In genomic region chr6:83597511-83597910, GRCh38 we compare ENCODE assay signal across 25 cellular contexts.
"Had no signal": no experiment of that assay in that cellular context is flagged by ENCODE, and none has a peak within 500 bp of the region (broad histone marks: within the 10 kb centered on the region; RNA-seq: fewer than 3 reads in every experiment).

No MANE protein-coding gene starts in this region.

- H3K27ac Mint-ChIP-seq: activated naive CD4-positive, alpha-beta T cell treated with anti-CD3 and anti-CD28 coated beads for 36 hours; activated naive CD8-positive, alpha-beta T cell treated with anti-CD3 and anti-CD28 coated beads for 36 hours; memory B cell; natural killer cell; stimulated activated naive B cell treated with anti-CD40 and anti-IgM and Interleukin-4, amounts not matched to agents 10 μg/mL and 1 μg/mL and 100 μg/mL, for 72 hours had no signal

- H3K36me3 ChIP-seq: adrenal gland, heart right ventricle, neutrophil, right atrium auricular region, stomach, suprapubic skin, transverse colon had no signal

- DNase-seq: activated CD4-positive, alpha-beta T cell treated with anti-CD3 and anti-CD28 coated beads for 4 hours; activated CD4-positive, alpha-beta T cell treated with anti-CD3 and anti-CD28 coated beads, Interleukin-2, amount 50 U/mL, for 4 hours; activated CD8-positive, alpha-beta memory T cell treated with anti-CD3 and anti-CD28 coated beads for 24 hours; activated effector memory CD4-positive, alpha-beta T cell treated with Interleukin-2 at 50 U/mL for 16 hours; activated naive CD4-positive, alpha-beta T cell treated with anti-CD3 and anti-CD28 coated beads for 36 hours; activated naive CD8-positive, alpha-beta T cell treated with anti-CD3 and anti-CD28 coated beads for 36 hours; adrenal gland; aorta; body of pancreas; effector memory CD4-positive, alpha-beta T cell; heart right ventricle; natural killer cell; psoas muscle; stimulated activated CD4-positive, alpha-beta T cell treated with anti-CD3 and anti-CD28 coated beads, Interleukin-1b, Interleukin-23, amount 100 ng/mL, for 48 hours; stimulated activated naive B cell treated with anti-CD40 and anti-IgM and Interleukin-4, amounts not matched to agents 10 μg/mL and 1 μg/mL and 100 μg/mL, for 72 hours; stomach; transverse colon had no signal

- H3K9me3 ChIP-seq: adrenal gland, body of pancreas, heart right ventricle, neutrophil, psoas muscle, right atrium auricular region, stomach, suprapubic skin, transverse colon had no signal

- H3K4me1 ChIP-seq: adrenal gland, body of pancreas, heart right ventricle, psoas muscle, right atrium auricular region, stomach, suprapubic skin, transverse colon had no signal

- H3K4me1 Mint-ChIP-seq: activated naive CD8-positive, alpha-beta T cell treated with anti-CD3 and anti-CD28 coated beads for 36 hours; natural killer cell had no signal

- H3K4me2 ChIP-seq: smooth muscle cell had no signal

- H3K4me3 ChIP-seq: adrenal gland, body of pancreas, coronary artery, dorsolateral prefrontal cortex, heart right ventricle, psoas muscle, right atrium auricular region, smooth muscle cell, stomach, suprapubic skin, transverse colon had no signal

- H3K36me3 Mint-ChIP-seq: activated naive CD8-positive, alpha-beta T cell treated with anti-CD3 and anti-CD28 coated beads for 36 hours; memory B cell; natural killer cell; stimulated activated naive B cell treated with anti-CD40 and anti-IgM and Interleukin-4, amounts not matched to agents 10 μg/mL and 1 μg/mL and 100 μg/mL, for 72 hours had no signal

- H3K4me3 Mint-ChIP-seq: activated naive CD4-positive, alpha-beta T cell treated with anti-CD3 and anti-CD28 coated beads for 36 hours; activated naive CD8-positive, alpha-beta T cell treated with anti-CD3 and anti-CD28 coated beads for 36 hours; memory B cell; natural killer cell; stimulated activated naive B cell treated with anti-CD40 and anti-IgM and Interleukin-4, amounts not matched to agents 10 μg/mL and 1 μg/mL and 100 μg/mL, for 72 hours had no signal

- H3K9me3 Mint-ChIP-seq: activated naive CD4-positive, alpha-beta T cell treated with anti-CD3 and anti-CD28 coated beads for 36 hours; activated naive CD8-positive, alpha-beta T cell treated with anti-CD3 and anti-CD28 coated beads for 36 hours; memory B cell; natural killer cell; stimulated activated naive B cell treated with anti-CD40 and anti-IgM and Interleukin-4, amounts not matched to agents 10 μg/mL and 1 μg/mL and 100 μg/mL, for 72 hours had no signal

- H3K27me3 Mint-ChIP-seq: activated naive CD8-positive, alpha-beta T cell treated with anti-CD3 and anti-CD28 coated beads for 36 hours; memory B cell; stimulated activated naive B cell treated with anti-CD40 and anti-IgM and Interleukin-4, amounts not matched to agents 10 μg/mL and 1 μg/mL and 100 μg/mL, for 72 hours had no signal

- H3K27me3 ChIP-seq: adrenal gland, body of pancreas, dorsolateral prefrontal cortex, heart right ventricle, neutrophil, right atrium auricular region, stomach, suprapubic skin, transverse colon had no signal

- H3K27ac ChIP-seq: adrenal gland, body of pancreas, coronary artery, heart right ventricle, neutrophil, psoas muscle, right atrium auricular region, stomach, suprapubic skin, transverse colon, VCaP had no signal
